Comparison of ENCODE assay signal across 10 cellular contexts in the genomic region with DNA sequence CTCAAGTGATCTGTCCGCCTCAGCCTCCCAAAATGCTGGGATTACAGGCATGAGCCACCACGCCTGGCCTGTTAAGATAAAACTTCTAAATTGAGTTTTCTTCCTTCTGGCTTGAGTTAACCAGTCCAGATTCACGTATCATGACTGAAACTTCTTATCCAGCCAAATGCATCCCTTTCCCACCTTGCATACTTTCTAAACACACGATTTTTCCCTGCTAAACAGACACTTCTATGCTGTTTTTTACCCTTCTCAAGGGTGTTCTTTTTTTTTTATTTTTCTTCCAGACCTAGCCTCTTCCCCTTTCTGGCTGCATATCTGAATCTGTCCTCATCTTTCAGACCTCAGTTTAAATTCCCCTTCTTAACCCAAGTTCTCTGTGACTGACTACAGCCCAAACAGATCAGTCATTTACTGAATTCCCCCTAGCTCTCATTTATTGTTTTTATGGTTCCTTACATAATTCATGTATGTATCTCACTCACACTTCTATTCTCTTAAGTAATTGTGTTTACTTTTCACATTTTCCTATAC. TPM values are rescaled to one million over a fixed set of nuclear protein-coding genes. Genes with fewer than 3 reads are reported as not detected.
DNase-seq lines count a peak whose midpoint lies in the region; ATAC-seq and TF ChIP-seq lines count a peak whose summit lies in the region.
"Had no signal": no experiment of that assay in that cellular context is flagged by ENCODE, and none has a peak within 500 bp of the region (broad histone marks: within the 10 kb centered on the region; RNA-seq: fewer than 3 reads in every experiment).

No MANE protein-coding gene starts in this region.

- POLR2A ChIA-PET in activated CD4-positive, alpha-beta memory T cell treated with anti-CD3 and anti-CD28 coated beads, Interleukin-2, amount 10 ng/mL, durations not matched to agents 7 days and 5 days (lab: Charles Lee), result interaction anchor here (2.9 kb wide), 1 partner anchor 10 kb away, joined by 32 read pairs; no protein-coding TSS in a partner anchor
- POLR2A ChIA-PET in naive thymus-derived CD4-positive, alpha-beta T cell (lab: Charles Lee), result interaction anchor here (0.7 to 2.6 kb wide), 2 partner anchors 11 to 13 kb away, joined by 3 to 17 read pairs; a partner anchor contains a TSS

- ATAC-seq in naive thymus-derived CD4-positive, alpha-beta T cell, result peak; percentile 46
- ATAC-seq in HG03039 (IDR thresholded peaks at IDR 0.05; ENCODE audit: unreplicated experiment), result no peak

- peak overlapping the region; percentile 82 for H3K27ac ChIP-seq in naive thymus-derived CD4-positive, alpha-beta T cell (ENCODE audit: low read depth, low read length)

- H3K4me3 ChIP-seq in GM06990 (replicated peaks; ENCODE audit: low read depth, low read length), result peak overlapping the region; percentile 82
- H3K4me3 ChIP-seq in naive thymus-derived CD4-positive, alpha-beta T cell (ENCODE audit: low read length), result peak overlapping the region; percentile 63

- H3K36me3 Mint-ChIP-seq in IgD-negative memory B cell, result peaks cover 16% of the 10 kb centered on the region
- H3K36me3 Mint-ChIP-seq in activated CD4-positive, alpha-beta memory T cell treated with anti-CD3 and anti-CD28 coated beads, Interleukin-2, amount 10 ng/mL, durations not matched to agents 7 days and 5 days (ENCODE audit: low read depth), result peaks cover 88% of the 10 kb centered on the region
- peaks cover 19 to 52% (median 31%) of the 10 kb centered on the region in 5 donors for H3K36me3 Mint-ChIP-seq in naive thymus-derived CD4-positive, alpha-beta T cell

- H3K27me3 Mint-ChIP-seq in IgD-negative memory B cell, result no peaks in the 10 kb centered on the region
- H3K27me3 Mint-ChIP-seq in activated CD4-positive, alpha-beta memory T cell treated with anti-CD3 and anti-CD28 coated beads, Interleukin-2, amount 10 ng/mL, durations not matched to agents 7 days and 5 days, result no peaks in the 10 kb centered on the region
- H3K27me3 Mint-ChIP-seq in naive thymus-derived CD4-positive, alpha-beta T cell, result no peaks in the 10 kb centered on the region

- peak overlapping the region; percentile 82 to 96 (median 96) for H3K4me3 Mint-ChIP-seq in IgD-negative memory B cell
- peak overlapping the region; percentile 83 for H3K4me3 Mint-ChIP-seq in activated CD4-positive, alpha-beta memory T cell treated with anti-CD3 and anti-CD28 coated beads, Interleukin-2, amount 10 ng/mL, durations not matched to agents 7 days and 5 days
- peak overlapping the region; percentile 38 to 95 (median 92) for H3K4me3 Mint-ChIP-seq in naive thymus-derived CD4-positive, alpha-beta T cell

- H3K9me3 Mint-ChIP-seq in IgD-negative memory B cell, result peaks cover 4 to 5% (median 5%) of the 10 kb centered on the region in 3 donors
- peaks cover 4% of the 10 kb centered on the region for H3K9me3 Mint-ChIP-seq in activated CD4-positive, alpha-beta memory T cell treated with anti-CD3 and anti-CD28 coated beads, Interleukin-2, amount 10 ng/mL, durations not matched to agents 7 days and 5 days
- peaks cover 0 to 18% (median 5%) of the 10 kb centered on the region in 11 donors for H3K9me3 Mint-ChIP-seq in naive thymus-derived CD4-positive, alpha-beta T cell

- H3K4me1 Mint-ChIP-seq in IgD-negative memory B cell, result peaks cover 44 to 48% (median 44%) of the 10 kb centered on the region in 3 donors
- H3K4me1 Mint-ChIP-seq in activated CD4-positive, alpha-beta memory T cell treated with anti-CD3 and anti-CD28 coated beads, Interleukin-2, amount 10 ng/mL, durations not matched to agents 7 days and 5 days, result peaks cover 46% of the 10 kb centered on the region
- H3K4me1 Mint-ChIP-seq in naive thymus-derived CD4-positive, alpha-beta T cell, result peaks cover 40 to 66% (median 58%) of the 10 kb centered on the region in 7 donors

- peaks cover 4% of the 10 kb centered on the region for H3K36me3 ChIP-seq in GM06990 (ENCODE audit: control insufficient read depth, insufficient read depth, low read length)
- H3K36me3 ChIP-seq in naive thymus-derived CD4-positive, alpha-beta T cell (ENCODE audit: control insufficient read depth in 2 of 3, insufficient read depth in 3 of 3, low read length in 3 of 3), result peaks cover 13 to 18% (median 15%) of the 10 kb centered on the region in 3 experiments

- H3K27ac Mint-ChIP-seq in IgD-negative memory B cell, result peak overlapping the region; percentile 59 to 96 (median 89)
- peak overlapping the region; percentile 80 for H3K27ac Mint-ChIP-seq in activated CD4-positive, alpha-beta memory T cell treated with anti-CD3 and anti-CD28 coated beads, Interleukin-2, amount 10 ng/mL, durations not matched to agents 7 days and 5 days
- peak overlapping the region; percentile 94 to 99 (median 95) for H3K27ac Mint-ChIP-seq in naive thymus-derived CD4-positive, alpha-beta T cell

- DNase-seq in GM06990 (ENCODE audit: extremely low read depth, insufficient read length) (no peak), NCI-H2171 treated with DMSO at 0.1 percent for 48 hours (lab: John Stamatoyannopoulos, UW) (no peak), DMS114 treated with DMSO at 0.1 percent for 48 hours (lab: John Stamatoyannopoulos, UW; ENCODE audit: unreplicated experiment) (no peak), AG20443 (ENCODE audit: low spot score) (no peak)
- no peak for DNase-seq in activated CD4-positive, alpha-beta memory T cell treated with anti-CD3 and anti-CD28 coated beads, Interleukin-2, amount 10 ng/mL, durations not matched to agents 7 days and 5 days
- peak in 2 of 9 donors; percentile 13 to 56 for DNase-seq in naive thymus-derived CD4-positive, alpha-beta T cell
- DNase-seq: activated CD8-positive, alpha-beta memory T cell treated with anti-CD3 and anti-CD28 coated beads, Interleukin-2, amount 50 U/mL, for 48 hours; NCI-H1105 had no signal

- no peak for TF ChIP-seq CTCF in GM06990 (IDR thresholded peaks at IDR 0.05; ENCODE audit: insufficient read depth, low read length, poor library complexity, severe bottlenecking)

- CTCF ChIA-PET in activated CD4-positive, alpha-beta memory T cell treated with anti-CD3 and anti-CD28 coated beads, Interleukin-2, amount 10 ng/mL, durations not matched to agents 7 days and 5 days (lab: Charles Lee), result no interaction called here
- CTCF ChIA-PET in naive thymus-derived CD4-positive, alpha-beta T cell (lab: Charles Lee), result no interaction called here

- H3K27me3 ChIP-seq in GM06990 (replicated peaks; ENCODE audit: control insufficient read depth, insufficient read depth, low read length), result no peaks in the 10 kb centered on the region
- no peaks in the 10 kb centered on the region for H3K27me3 ChIP-seq in naive thymus-derived CD4-positive, alpha-beta T cell (ENCODE audit: control insufficient read depth in 2 of 2, insufficient read depth in 2 of 2, low read length in 2 of 2)

- H3K9me3 ChIP-seq in naive thymus-derived CD4-positive, alpha-beta T cell (ENCODE audit: control insufficient read depth in 2 of 3, low read length in 3 of 3), result no peaks in the 10 kb centered on the region

- peaks cover 27 to 33% of the 10 kb centered on the region in 2 donors for H3K4me1 ChIP-seq in naive thymus-derived CD4-positive, alpha-beta T cell (ENCODE audit: control insufficient read depth in 2 of 2, insufficient read depth in 2 of 2, low read length in 2 of 2)

- intact Hi-C loops in naive thymus-derived CD4-positive, alpha-beta T cell (cut with micrococcal nuclease), result loop anchor here in 1 of 2 donors (5.0 kb wide), 1 partner anchor 41 kb away; no protein-coding TSS in a partner anchor

RNA-seq across cellular contexts. Expression of a gene that starts 5.4 kb away (rescaled TPM):
- 192 TPM for polyA plus RNA-seq in IgD-negative memory B cell
- 100 to 1,000 TPM; 109 TPM for total RNA-seq in activated CD4-positive, alpha-beta memory T cell treated with anti-CD3 and anti-CD28 coated beads, Interleukin-2, amount 10 ng/mL, durations not matched to agents 7 days and 5 days
- total RNA-seq in naive thymus-derived CD4-positive, alpha-beta T cell, result 100 to 1,000 TPM in 3 of 5 experiments, 10 to 100 TPM in 2; 57.8 to 154 (median 134) TPM
- 10 to 100 TPM; 80.4 to 84.4 TPM for polyA plus RNA-seq in naive thymus-derived CD4-positive, alpha-beta T cell

RNA-seq across cellular contexts. Expression of a gene that starts 11.4 kb away (rescaled TPM):
- polyA plus RNA-seq in IgD-negative memory B cell, result not detected
- under 1 TPM; 0.55 to 0.65 TPM for total RNA-seq in activated CD4-positive, alpha-beta memory T cell treated with anti-CD3 and anti-CD28 coated beads, Interleukin-2, amount 10 ng/mL, durations not matched to agents 7 days and 5 days
- total RNA-seq in naive thymus-derived CD4-positive, alpha-beta T cell, result 1 to 10 TPM in 1 of 5 experiments, under 1 TPM in 4; 0.41 to 1.0 (median 0.81) TPM
- polyA plus RNA-seq in naive thymus-derived CD4-positive, alpha-beta T cell, result not detected

RNA-seq across cellular contexts. Expression of a gene that starts 13.0 kb away (rescaled TPM):
- 30.2 TPM for polyA plus RNA-seq in IgD-negative memory B cell
- total RNA-seq in activated CD4-positive, alpha-beta memory T cell treated with anti-CD3 and anti-CD28 coated beads, Interleukin-2, amount 10 ng/mL, durations not matched to agents 7 days and 5 days, result 100 to 1,000 TPM; 109 to 110 TPM
- total RNA-seq in naive thymus-derived CD4-positive, alpha-beta T cell, result 100 to 1,000 TPM in 2 of 5 experiments, 10 to 100 TPM in 3; 40.9 to 134 (median 60.2) TPM
- polyA plus RNA-seq in naive thymus-derived CD4-positive, alpha-beta T cell, result 10 to 100 TPM; 61.1 to 68.3 TPM
